Comparison of ENCODE assay signal across 29 cellular contexts in the genomic region with DNA sequence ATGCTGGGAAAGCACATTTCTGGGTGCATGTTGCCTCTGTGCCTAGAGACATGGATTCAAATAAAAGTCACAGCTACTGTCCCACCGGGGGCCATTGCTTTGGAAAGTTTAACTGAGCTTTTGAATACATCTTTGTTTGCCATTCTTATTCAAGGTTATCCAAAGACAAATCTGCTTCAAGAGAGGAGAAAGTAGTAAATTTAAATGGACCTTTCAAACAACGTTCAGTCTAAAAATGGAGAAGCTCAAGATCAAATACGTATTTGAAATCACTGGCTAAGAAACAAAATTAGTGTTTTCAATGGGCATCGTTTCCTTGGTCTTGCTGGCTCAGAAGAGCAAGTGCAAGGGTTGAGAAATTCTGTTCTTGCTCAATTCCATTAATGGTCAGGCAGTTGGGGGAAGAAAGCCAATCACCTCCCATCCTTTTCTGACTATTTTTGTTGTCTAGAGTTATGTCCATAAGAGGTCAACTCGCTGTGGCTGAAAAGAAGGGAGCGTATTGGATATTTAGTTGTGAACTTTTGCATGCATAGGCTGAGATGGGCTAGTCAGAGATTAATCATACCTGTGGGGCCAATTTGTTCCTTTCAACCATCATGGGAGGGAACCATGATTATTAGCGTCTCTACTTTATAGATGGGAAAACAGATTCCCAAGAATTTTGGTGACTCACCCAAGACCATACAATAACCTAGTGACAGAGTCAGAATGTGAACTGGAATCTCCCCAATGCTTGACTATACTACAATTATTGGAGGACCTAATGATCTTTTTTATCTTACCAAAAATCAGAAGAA.
DNase-seq lines count a peak whose midpoint lies in the region; ATAC-seq, FAIRE-seq and TF ChIP-seq lines count a peak whose summit lies in the region.
"Had no signal": no experiment of that assay in that cellular context is flagged by ENCODE, and none has a peak within 500 bp of the region (broad histone marks: within the 10 kb centered on the region; RNA-seq: fewer than 3 reads in every experiment).

No MANE protein-coding gene starts in this region.

- H3K4me3 ChIP-seq in bronchial epithelial cell (ENCODE audit: low read depth, low read length) = no peak overlapping the region
- H3K4me3 ChIP-seq: colonic mucosa, esophagus squamous epithelium, lung, prostate gland, upper lobe of left lung had no signal

- H3K27me3 ChIP-seq in bronchial epithelial cell (ENCODE audit: control insufficient read depth, insufficient read depth, low read length) = no peaks in the 10 kb centered on the region
- H3K27me3 ChIP-seq: BE2C, colonic mucosa, esophagus squamous epithelium, upper lobe of left lung had no signal

- DNase-seq in A172 (ENCODE audit: low spot score) (peak; percentile 19), HT1080 (ENCODE audit: low read depth) (peak; percentile 36), bronchial epithelial cell (ENCODE audit: low read depth) (peak; percentile 79), kidney glomerular epithelial cell (lab: John Stamatoyannopoulos, UW) (peak; percentile 18), NCI-H187 treated with DMSO at 0.1 percent for 48 hours (lab: John Stamatoyannopoulos, UW) (no peak), NCI-H2171 (lab: John Stamatoyannopoulos, UW) (no peak)
- DNase-seq: activated CD8-positive, alpha-beta T cell treated with anti-CD3 and anti-CD28 coated beads for 36 hours; activated gamma-delta T cell; activated T-cell treated with anti-CD3 and anti-CD28 coated beads for 4 hours; BE2C; colonic mucosa; COR-L47; endodermal cell; esophagus squamous epithelium; glutamatergic neuron; kidney; NCI-H1048; NCI-H187; NCI-H226; NCI-H748 treated with DMSO at 0.1 percent for 48 hours; Right ventricle myocardium superior; SW 1271; upper lobe of left lung had no signal

- ATAC-seq in HG03039 (IDR thresholded peaks at IDR 0.05; ENCODE audit: unreplicated experiment) (no peak), GM19463 (IDR thresholded peaks at IDR 0.05; ENCODE audit: unreplicated experiment) (no peak)
- ATAC-seq: activated CD8-positive, alpha-beta T cell treated with anti-CD3 and anti-CD28 coated beads for 36 hours had no signal

- FAIRE-seq in bronchial epithelial cell (lab: Jason Lieb, UNC) = no peak
- FAIRE-seq: A204.1, G401.6, kidney had no signal

- H3K36me3 ChIP-seq in bronchial epithelial cell (ENCODE audit: control insufficient read depth, insufficient read depth, low read length) = no peaks in the 10 kb centered on the region
- H3K36me3 ChIP-seq: BE2C, colonic mucosa, esophagus squamous epithelium, prostate gland, upper lobe of left lung had no signal

- no peak for TF ChIP-seq CTCF in bronchial epithelial cell (IDR thresholded peaks at IDR 0.05; ENCODE audit: insufficient read depth, low read length, severe bottlenecking)

Comparison
In these comparisons a context has a peak if more than half of its experiments do, and no peak if none do; other contexts are left out.
1. DNase-seq: peak in A172 (single experiment), HT1080 (single experiment), bronchial epithelial cell (single experiment) and kidney glomerular epithelial cell (single experiment); none in NCI-H187 treated with DMSO at 0.1 percent for 48 hours (single experiment) and NCI-H2171 (single experiment).